ENCODE assay signal across 13 cellular contexts in the genomic region with DNA sequence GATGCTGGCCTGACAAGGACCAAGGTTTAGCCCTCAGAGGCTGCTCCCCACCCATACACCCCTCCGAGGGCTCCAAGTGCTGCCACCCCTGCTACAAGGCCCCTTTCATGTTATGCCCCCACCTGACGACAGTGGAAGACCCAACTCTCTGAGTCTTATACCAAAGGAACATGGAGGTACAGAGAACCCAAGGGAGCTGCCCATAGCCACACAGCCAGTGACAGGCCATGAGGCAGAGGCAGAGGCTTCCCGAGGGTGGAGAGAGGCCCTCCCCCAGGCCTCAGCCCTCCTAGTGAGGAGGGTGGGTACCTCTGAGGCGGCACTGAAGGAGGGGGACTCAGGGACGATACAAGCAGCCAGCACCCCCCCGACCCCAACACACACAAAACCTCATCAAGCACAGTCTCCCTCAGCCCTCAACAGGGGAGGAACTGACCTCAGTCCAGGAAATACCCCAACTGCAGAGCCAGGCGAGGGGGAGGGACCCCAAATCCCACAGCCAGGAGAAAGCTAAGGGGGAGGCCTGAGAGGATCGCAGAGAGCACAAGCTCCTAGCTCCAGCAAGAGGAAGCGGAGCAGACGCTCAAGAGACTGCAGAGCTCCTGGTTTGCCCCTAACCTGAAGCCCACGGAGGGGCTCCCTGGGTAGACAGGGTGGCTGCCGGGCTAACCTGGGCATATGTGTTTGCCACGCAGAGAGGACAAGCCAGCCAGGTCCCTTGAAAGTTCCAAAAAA.
A peak's percentile ranks its signal among the peaks of the same experiment; 100 is the strongest.
DNase-seq lines count a peak whose midpoint lies in the region; ATAC-seq and TF ChIP-seq lines count a peak whose summit lies in the region.
"Had no signal": no experiment of that assay in that cellular context is flagged by ENCODE, and none has a peak within 500 bp of the region (broad histone marks: within the 10 kb centered on the region; RNA-seq: fewer than 3 reads in every experiment).

No MANE protein-coding gene starts in this region.

- peak; percentile 23 for ATAC-seq in stimulated activated naive CD8-positive, alpha-beta T cell treated with anti-CD3 and anti-CD28 coated beads, Interleukin-15, amount 100 ng/mL, for 72 hours
- ATAC-seq in stimulated activated naive CD8-positive, alpha-beta T cell treated with anti-CD3 and anti-CD28 coated beads, Interleukin-15, Interleukin-2, amounts not matched to agents 100 U/mL and 50 U/mL, for 24 hours = no peak
- ATAC-seq in HG02970 (IDR thresholded peaks at IDR 0.05; ENCODE audit: low FRiP score, unreplicated experiment) (no peak), GM18909 (IDR thresholded peaks at IDR 0.05; ENCODE audit: poor library complexity, unreplicated experiment) (no peak)

- H3K4me3 Mint-ChIP-seq in stimulated activated naive CD8-positive, alpha-beta T cell treated with anti-CD3 and anti-CD28 coated beads, Interleukin-15, amount 100 ng/mL, for 72 hours = no peak overlapping the region
- no peak overlapping the region for H3K4me3 Mint-ChIP-seq in dendritic cell treated with granulocyte-macrophage colony-stimulating factor and Interleukin-4, amounts not matched to agents 40 ng/mL and 50 ng/mL, for 4 days
- H3K4me3 Mint-ChIP-seq in nephron = no peak overlapping the region

- peaks cover 9% of the 10 kb centered on the region for H3K4me1 Mint-ChIP-seq in stimulated activated naive CD8-positive, alpha-beta T cell treated with anti-CD3 and anti-CD28 coated beads, Interleukin-15, amount 100 ng/mL, for 72 hours
- peaks cover 21% of the 10 kb centered on the region for H3K4me1 Mint-ChIP-seq in dendritic cell treated with granulocyte-macrophage colony-stimulating factor and Interleukin-4, amounts not matched to agents 40 ng/mL and 50 ng/mL, for 4 days (ENCODE audit: low read depth)
- H3K4me1 Mint-ChIP-seq in nephron = peaks cover 8% of the 10 kb centered on the region

- H3K9me3 Mint-ChIP-seq in stimulated activated naive CD8-positive, alpha-beta T cell treated with anti-CD3 and anti-CD28 coated beads, Interleukin-15, amount 100 ng/mL, for 72 hours = no peaks in the 10 kb centered on the region
- H3K9me3 Mint-ChIP-seq in dendritic cell treated with granulocyte-macrophage colony-stimulating factor and Interleukin-4, amounts not matched to agents 40 ng/mL and 50 ng/mL, for 4 days = no peaks in the 10 kb centered on the region
- H3K9me3 Mint-ChIP-seq in nephron = no peaks in the 10 kb centered on the region

- intact Hi-C loops in dendritic cell treated with granulocyte-macrophage colony-stimulating factor and Interleukin-4, amounts not matched to agents 40 ng/mL and 50 ng/mL, for 4 days (cut with micrococcal nuclease) = no loop called here

- no peak for DNase-seq in stimulated activated naive CD8-positive, alpha-beta T cell treated with anti-CD3 and anti-CD28 coated beads, Interleukin-15, amount 100 ng/mL, for 72 hours
- no peak for DNase-seq in stimulated activated naive CD8-positive, alpha-beta T cell treated with anti-CD3 and anti-CD28 coated beads, Interleukin-15, Interleukin-2, amounts not matched to agents 100 U/mL and 50 U/mL, for 24 hours
- no peak for DNase-seq in SKM-1 treated with dmso at 0.1 percent for 144 hours (lab: John Stamatoyannopoulos, UW; ENCODE audit: unreplicated experiment)
- no peak for DNase-seq in stimulated activated CD4-positive, alpha-beta T cell treated with anti-CD3 and anti-CD28 coated beads, Interleukin-2, amount 100 ng/mL, for 48 hours
- DNase-seq: activated CD4-positive, alpha-beta T cell treated with anti-CD3 and anti-CD28 coated beads for 1 hour; activated T-cell treated with anti-CD3 and anti-CD28 coated beads, Interleukin-2, amount 50 U/mL, for 1 hour; amniotic stem cell; effector memory CD4-positive, alpha-beta T cell; foreskin melanocyte had no signal

- H3K27ac Mint-ChIP-seq in stimulated activated naive CD8-positive, alpha-beta T cell treated with anti-CD3 and anti-CD28 coated beads, Interleukin-15, amount 100 ng/mL, for 72 hours = peak overlapping the region in 1 of 2 donors; percentile 27
- peak overlapping the region; percentile 4 for H3K27ac Mint-ChIP-seq in dendritic cell treated with granulocyte-macrophage colony-stimulating factor and Interleukin-4, amounts not matched to agents 40 ng/mL and 50 ng/mL, for 4 days
- peak overlapping the region; percentile 89 to 96 (median 95) for H3K27ac Mint-ChIP-seq in nephron

- no peak for TF ChIP-seq CTCF in nephron (IDR thresholded peaks at IDR 0.05; ENCODE audit: unreplicated experiment in 3 of 3)

- no peaks in the 10 kb centered on the region for H3K27me3 Mint-ChIP-seq in stimulated activated naive CD8-positive, alpha-beta T cell treated with anti-CD3 and anti-CD28 coated beads, Interleukin-15, amount 100 ng/mL, for 72 hours
- H3K27me3 Mint-ChIP-seq in dendritic cell treated with granulocyte-macrophage colony-stimulating factor and Interleukin-4, amounts not matched to agents 40 ng/mL and 50 ng/mL, for 4 days = no peaks in the 10 kb centered on the region
- no peaks in the 10 kb centered on the region for H3K27me3 Mint-ChIP-seq in nephron (ENCODE audit: low read depth)

- peaks cover 15% of the 10 kb centered on the region for H3K36me3 Mint-ChIP-seq in dendritic cell treated with granulocyte-macrophage colony-stimulating factor and Interleukin-4, amounts not matched to agents 40 ng/mL and 50 ng/mL, for 4 days (ENCODE audit: low read depth)
- no peaks in the 10 kb centered on the region for H3K36me3 Mint-ChIP-seq in nephron (ENCODE audit: low read depth)
